ENCODE assay signal across 1 cellular context in the genomic region with DNA sequence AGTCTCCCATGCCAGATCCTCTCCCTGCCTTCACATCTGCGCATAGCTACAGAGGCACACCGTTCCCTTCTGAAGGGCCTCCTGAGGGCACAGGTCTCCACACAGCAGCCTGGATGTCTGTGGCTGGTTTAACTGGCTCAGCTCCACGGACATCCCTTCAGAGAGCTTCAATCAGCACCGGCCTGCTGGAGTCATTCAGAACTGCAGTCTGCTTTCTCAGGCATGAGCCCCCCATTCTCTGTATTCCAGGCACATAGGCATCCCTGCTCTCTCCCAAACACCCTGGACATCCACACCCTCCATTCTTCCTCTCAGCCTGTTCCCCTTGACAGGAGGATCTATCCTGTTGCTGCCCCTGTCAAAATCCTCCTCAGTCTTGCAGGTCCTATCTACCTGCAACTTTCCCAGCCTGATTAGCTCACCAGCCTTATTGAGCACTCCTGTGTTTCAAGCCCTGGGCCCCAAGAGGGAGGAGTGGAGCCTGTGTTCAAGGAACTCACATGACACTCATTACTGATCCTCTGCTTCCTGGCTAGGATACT.
TF ChIP-seq lines count a peak whose summit lies in the region.

No MANE protein-coding gene starts in this region.

TF ChIP-seq in HepG2, 621 proteins besides CTCF, POLR2A, EP300 and RAD21 (continued from another document and continues in another):
- TF ChIP-seq, protein P1, sequence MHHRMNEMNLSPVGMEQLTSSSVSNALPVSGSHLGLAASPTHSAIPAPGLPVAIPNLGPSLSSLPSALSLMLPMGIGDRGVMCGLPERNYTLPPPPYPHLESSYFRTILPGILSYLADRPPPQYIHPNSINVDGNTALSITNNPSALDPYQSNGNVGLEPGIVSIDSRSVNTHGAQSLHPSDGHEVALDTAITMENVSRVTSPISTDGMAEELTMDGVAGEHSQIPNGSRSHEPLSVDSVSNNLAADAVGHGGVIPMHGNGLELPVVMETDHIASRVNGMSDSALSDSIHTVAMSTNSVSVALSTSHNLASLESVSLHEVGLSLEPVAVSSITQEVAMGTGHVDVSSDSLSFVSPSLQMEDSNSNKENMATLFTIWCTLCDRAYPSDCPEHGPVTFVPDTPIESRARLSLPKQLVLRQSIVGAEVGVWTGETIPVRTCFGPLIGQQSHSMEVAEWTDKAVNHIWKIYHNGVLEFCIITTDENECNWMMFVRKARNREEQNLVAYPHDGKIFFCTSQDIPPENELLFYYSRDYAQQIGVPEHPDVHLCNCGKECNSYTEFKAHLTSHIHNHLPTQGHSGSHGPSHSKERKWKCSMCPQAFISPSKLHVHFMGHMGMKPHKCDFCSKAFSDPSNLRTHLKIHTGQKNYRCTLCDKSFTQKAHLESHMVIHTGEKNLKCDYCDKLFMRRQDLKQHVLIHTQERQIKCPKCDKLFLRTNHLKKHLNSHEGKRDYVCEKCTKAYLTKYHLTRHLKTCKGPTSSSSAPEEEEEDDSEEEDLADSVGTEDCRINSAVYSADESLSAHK (CRISPR knock-in tag; IDR thresholded peaks at IDR 0.05; ENCODE audit: borderline replicate concordance): no peak
- TF ChIP-seq U2AF2 (IDR thresholded peaks at IDR 0.05; ENCODE audit: low read depth, low read length) (no peak), SPEN (CRISPR knock-in tag; IDR thresholded peaks at IDR 0.05; ENCODE audit: low read depth) (no peak), ESRRA (CRISPR knock-in tag; IDR thresholded peaks at IDR 0.05; ENCODE audit: low read depth) (no peak; the same call in 1 of the 2 replicates), REL (CRISPR knock-in tag; conservative IDR thresholded peaks at IDR 0.05) (no peak), ZNF253 (CRISPR knock-in tag; IDR thresholded peaks at IDR 0.05; ENCODE audit: borderline replicate concordance) (no peak), MIER3 (CRISPR knock-in tag; IDR thresholded peaks at IDR 0.05; ENCODE audit: borderline replicate concordance) (no peak; the same call in 1 of the 2 replicates), EED (CRISPR knock-in tag; IDR thresholded peaks at IDR 0.05) (no peak), ZNF605 (CRISPR knock-in tag; IDR thresholded peaks at IDR 0.05) (no peak), ZNF7 (CRISPR knock-in tag; IDR thresholded peaks at IDR 0.05) (no peak), ZNF883 (CRISPR knock-in tag; IDR thresholded peaks at IDR 0.05; ENCODE audit: not compliant biosample characterization) (peak; percentile 83), ARNTL (CRISPR knock-in tag; IDR thresholded peaks at IDR 0.05) (peak; percentile 28; the same call in 1 of the 2 replicates), ZNF530 (CRISPR knock-in tag; IDR thresholded peaks at IDR 0.05; ENCODE audit: low read depth) (no peak), ZBTB7A (CRISPR knock-in tag; IDR thresholded peaks at IDR 0.05) (no peak), ZNF550 (CRISPR knock-in tag; IDR thresholded peaks at IDR 0.05; ENCODE audit: borderline replicate concordance) (no peak), ONECUT2 (CRISPR knock-in tag; IDR thresholded peaks at IDR 0.05) (no peak), ERF (CRISPR knock-in tag; IDR thresholded peaks at IDR 0.05) (peak; percentile 78), PITX1 (CRISPR knock-in tag; IDR thresholded peaks at IDR 0.05) (peak; percentile 30; the same call in 1 of the 2 replicates), TSC22D2 (CRISPR knock-in tag; IDR thresholded peaks at IDR 0.05; ENCODE audit: borderline replicate concordance) (peak; percentile 42), ZNF136 (CRISPR knock-in tag; IDR thresholded peaks at IDR 0.05; ENCODE audit: low read depth) (peak; percentile 89; the same call in 1 of the 2 replicates), NAIF1 (CRISPR knock-in tag; IDR thresholded peaks at IDR 0.05; ENCODE audit: borderline replicate concordance) (no peak), ZNF20 (CRISPR knock-in tag; IDR thresholded peaks at IDR 0.05) (no peak), RARA (CRISPR knock-in tag; IDR thresholded peaks at IDR 0.05) (no peak), SIN3B (IDR thresholded peaks at IDR 0.05; ENCODE audit: low read length) (no peak), ZNF816 (CRISPR knock-in tag; IDR thresholded peaks at IDR 0.05; ENCODE audit: borderline replicate concordance) (no peak), NCOA5 (CRISPR knock-in tag; IDR thresholded peaks at IDR 0.05) (no peak), YEATS4 (CRISPR knock-in tag; IDR thresholded peaks at IDR 0.05; ENCODE audit: borderline replicate concordance) (no peak), ZNF547 (CRISPR knock-in tag; IDR thresholded peaks at IDR 0.05) (peak; percentile 84; the same call in 1 of the 2 replicates), CCAR2 (optimal IDR thresholded peaks at IDR 0.05; ENCODE audit: low read depth, low read length) (no peak), MYNN (CRISPR knock-in tag; IDR thresholded peaks at IDR 0.05; ENCODE audit: low read depth) (peak; percentile 72; the same call in 1 of the 2 replicates), TCF12 (IDR thresholded peaks at IDR 0.05) (no peak), TCF12 (CRISPR knock-in tag; IDR thresholded peaks at IDR 0.05) (no peak), ZBTB3 (CRISPR knock-in tag; IDR thresholded peaks at IDR 0.05; ENCODE audit: borderline replicate concordance, low read depth) (no peak), ZNF766 (CRISPR knock-in tag; IDR thresholded peaks at IDR 0.05; ENCODE audit: borderline replicate concordance) (no peak), SMAD1 (CRISPR knock-in tag; IDR thresholded peaks at IDR 0.05; ENCODE audit: borderline replicate concordance, low read depth) (no peak), SUZ12 (IDR thresholded peaks at IDR 0.05; ENCODE audit: low read depth, low read length) (no peak), SMYD3 (CRISPR knock-in tag; IDR thresholded peaks at IDR 0.05) (no peak), GABPA (IDR thresholded peaks at IDR 0.05; ENCODE audit: low read depth, low read length) (no peak), GABPA (CRISPR knock-in tag; IDR thresholded peaks at IDR 0.05; ENCODE audit: low read depth) (no peak), ZBTB21 (CRISPR knock-in tag; IDR thresholded peaks at IDR 0.05) (no peak)
- TF ChIP-seq, protein P2, sequence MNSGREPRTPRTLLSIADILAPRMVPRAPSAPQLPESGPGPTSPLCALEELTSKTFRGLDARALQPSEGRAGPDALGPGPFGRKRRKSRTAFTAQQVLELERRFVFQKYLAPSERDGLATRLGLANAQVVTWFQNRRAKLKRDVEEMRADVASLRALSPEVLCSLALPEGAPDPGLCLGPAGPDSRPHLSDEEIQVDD (CRISPR knock-in tag; IDR thresholded peaks at IDR 0.05; ENCODE audit: borderline replicate concordance): no peak
- TF ChIP-seq, protein P3, sequence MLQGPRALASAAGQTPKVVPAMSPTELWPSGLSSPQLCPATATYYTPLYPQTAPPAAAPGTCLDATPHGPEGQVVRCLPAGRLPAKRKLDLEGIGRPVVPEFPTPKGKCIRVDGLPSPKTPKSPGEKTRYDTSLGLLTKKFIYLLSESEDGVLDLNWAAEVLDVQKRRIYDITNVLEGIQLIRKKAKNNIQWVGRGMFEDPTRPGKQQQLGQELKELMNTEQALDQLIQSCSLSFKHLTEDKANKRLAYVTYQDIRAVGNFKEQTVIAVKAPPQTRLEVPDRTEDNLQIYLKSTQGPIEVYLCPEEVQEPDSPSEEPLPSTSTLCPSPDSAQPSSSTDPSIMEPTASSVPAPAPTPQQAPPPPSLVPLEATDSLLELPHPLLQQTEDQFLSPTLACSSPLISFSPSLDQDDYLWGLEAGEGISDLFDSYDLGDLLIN (CRISPR knock-in tag; IDR thresholded peaks at IDR 0.05; ENCODE audit: borderline replicate concordance): no peak
- TF ChIP-seq, protein P4, sequence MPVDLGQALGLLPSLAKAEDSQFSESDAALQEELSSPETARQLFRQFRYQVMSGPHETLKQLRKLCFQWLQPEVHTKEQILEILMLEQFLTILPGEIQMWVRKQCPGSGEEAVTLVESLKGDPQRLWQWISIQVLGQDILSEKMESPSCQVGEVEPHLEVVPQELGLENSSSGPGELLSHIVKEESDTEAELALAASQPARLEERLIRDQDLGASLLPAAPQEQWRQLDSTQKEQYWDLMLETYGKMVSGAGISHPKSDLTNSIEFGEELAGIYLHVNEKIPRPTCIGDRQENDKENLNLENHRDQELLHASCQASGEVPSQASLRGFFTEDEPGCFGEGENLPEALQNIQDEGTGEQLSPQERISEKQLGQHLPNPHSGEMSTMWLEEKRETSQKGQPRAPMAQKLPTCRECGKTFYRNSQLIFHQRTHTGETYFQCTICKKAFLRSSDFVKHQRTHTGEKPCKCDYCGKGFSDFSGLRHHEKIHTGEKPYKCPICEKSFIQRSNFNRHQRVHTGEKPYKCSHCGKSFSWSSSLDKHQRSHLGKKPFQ (CRISPR knock-in tag; IDR thresholded peaks at IDR 0.05; ENCODE audit: insufficient replicate concordance): no peak
- TF ChIP-seq, protein P5, sequence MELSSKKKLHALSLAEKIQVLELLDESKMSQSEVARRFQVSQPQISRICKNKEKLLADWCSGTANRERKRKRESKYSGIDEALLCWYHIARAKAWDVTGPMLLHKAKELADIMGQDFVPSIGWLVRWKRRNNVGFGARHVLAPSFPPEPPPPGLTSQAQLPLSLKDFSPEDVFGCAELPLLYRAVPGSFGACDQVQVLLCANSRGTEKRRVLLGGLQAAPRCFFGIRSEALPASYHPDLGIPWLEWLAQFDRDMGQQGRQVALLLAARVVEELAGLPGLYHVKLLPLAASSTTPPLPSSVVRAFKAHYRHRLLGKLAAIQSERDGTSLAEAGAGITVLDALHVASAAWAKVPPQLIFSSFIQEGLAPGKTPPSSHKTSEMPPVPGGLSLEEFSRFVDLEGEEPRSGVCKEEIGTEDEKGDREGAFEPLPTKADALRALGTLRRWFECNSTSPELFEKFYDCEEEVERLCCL (CRISPR knock-in tag; IDR thresholded peaks at IDR 0.05; ENCODE audit: borderline replicate concordance): no peak
- TF ChIP-seq, protein P6, sequence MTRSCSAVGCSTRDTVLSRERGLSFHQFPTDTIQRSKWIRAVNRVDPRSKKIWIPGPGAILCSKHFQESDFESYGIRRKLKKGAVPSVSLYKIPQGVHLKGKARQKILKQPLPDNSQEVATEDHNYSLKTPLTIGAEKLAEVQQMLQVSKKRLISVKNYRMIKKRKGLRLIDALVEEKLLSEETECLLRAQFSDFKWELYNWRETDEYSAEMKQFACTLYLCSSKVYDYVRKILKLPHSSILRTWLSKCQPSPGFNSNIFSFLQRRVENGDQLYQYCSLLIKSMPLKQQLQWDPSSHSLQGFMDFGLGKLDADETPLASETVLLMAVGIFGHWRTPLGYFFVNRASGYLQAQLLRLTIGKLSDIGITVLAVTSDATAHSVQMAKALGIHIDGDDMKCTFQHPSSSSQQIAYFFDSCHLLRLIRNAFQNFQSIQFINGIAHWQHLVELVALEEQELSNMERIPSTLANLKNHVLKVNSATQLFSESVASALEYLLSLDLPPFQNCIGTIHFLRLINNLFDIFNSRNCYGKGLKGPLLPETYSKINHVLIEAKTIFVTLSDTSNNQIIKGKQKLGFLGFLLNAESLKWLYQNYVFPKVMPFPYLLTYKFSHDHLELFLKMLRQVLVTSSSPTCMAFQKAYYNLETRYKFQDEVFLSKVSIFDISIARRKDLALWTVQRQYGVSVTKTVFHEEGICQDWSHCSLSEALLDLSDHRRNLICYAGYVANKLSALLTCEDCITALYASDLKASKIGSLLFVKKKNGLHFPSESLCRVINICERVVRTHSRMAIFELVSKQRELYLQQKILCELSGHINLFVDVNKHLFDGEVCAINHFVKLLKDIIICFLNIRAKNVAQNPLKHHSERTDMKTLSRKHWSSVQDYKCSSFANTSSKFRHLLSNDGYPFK (CRISPR knock-in tag; IDR thresholded peaks at IDR 0.05; ENCODE audit: borderline replicate concordance): 0 out of 2 replicates have a peak, but pooled peaks have one; percentile 68
- TF ChIP-seq, protein P7, sequence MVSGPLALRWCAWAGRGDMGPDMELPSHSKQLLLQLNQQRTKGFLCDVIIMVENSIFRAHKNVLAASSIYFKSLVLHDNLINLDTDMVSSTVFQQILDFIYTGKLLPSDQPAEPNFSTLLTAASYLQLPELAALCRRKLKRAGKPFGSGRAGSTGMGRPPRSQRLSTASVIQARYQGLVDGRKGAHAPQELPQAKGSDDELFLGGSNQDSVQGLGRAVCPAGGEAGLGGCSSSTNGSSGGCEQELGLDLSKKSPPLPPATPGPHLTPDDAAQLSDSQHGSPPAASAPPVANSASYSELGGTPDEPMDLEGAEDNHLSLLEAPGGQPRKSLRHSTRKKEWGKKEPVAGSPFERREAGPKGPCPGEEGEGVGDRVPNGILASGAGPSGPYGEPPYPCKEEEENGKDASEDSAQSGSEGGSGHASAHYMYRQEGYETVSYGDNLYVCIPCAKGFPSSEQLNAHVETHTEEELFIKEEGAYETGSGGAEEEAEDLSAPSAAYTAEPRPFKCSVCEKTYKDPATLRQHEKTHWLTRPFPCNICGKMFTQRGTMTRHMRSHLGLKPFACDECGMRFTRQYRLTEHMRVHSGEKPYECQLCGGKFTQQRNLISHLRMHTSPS (CRISPR knock-in tag; IDR thresholded peaks at IDR 0.05; ENCODE audit: low read depth): no peak
- TF ChIP-seq, protein P8, sequence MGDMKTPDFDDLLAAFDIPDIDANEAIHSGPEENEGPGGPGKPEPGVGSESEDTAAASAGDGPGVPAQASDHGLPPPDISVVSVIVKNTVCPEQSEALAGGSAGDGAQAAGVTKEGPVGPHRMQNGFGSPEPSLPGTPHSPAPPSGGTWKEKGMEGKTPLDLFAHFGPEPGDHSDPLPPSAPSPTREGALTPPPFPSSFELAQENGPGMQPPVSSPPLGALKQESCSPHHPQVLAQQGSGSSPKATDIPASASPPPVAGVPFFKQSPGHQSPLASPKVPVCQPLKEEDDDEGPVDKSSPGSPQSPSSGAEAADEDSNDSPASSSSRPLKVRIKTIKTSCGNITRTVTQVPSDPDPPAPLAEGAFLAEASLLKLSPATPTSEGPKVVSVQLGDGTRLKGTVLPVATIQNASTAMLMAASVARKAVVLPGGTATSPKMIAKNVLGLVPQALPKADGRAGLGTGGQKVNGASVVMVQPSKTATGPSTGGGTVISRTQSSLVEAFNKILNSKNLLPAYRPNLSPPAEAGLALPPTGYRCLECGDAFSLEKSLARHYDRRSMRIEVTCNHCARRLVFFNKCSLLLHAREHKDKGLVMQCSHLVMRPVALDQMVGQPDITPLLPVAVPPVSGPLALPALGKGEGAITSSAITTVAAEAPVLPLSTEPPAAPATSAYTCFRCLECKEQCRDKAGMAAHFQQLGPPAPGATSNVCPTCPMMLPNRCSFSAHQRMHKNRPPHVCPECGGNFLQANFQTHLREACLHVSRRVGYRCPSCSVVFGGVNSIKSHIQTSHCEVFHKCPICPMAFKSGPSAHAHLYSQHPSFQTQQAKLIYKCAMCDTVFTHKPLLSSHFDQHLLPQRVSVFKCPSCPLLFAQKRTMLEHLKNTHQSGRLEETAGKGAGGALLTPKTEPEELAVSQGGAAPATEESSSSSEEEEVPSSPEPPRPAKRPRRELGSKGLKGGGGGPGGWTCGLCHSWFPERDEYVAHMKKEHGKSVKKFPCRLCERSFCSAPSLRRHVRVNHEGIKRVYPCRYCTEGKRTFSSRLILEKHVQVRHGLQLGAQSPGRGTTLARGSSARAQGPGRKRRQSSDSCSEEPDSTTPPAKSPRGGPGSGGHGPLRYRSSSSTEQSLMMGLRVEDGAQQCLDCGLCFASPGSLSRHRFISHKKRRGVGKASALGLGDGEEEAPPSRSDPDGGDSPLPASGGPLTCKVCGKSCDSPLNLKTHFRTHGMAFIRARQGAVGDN (CRISPR knock-in tag; IDR thresholded peaks at IDR 0.05): peak; percentile 74
- TF ChIP-seq, protein P9, sequence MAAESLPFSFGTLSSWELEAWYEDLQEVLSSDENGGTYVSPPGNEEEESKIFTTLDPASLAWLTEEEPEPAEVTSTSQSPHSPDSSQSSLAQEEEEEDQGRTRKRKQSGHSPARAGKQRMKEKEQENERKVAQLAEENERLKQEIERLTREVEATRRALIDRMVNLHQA (CRISPR knock-in tag; IDR thresholded peaks at IDR 0.05): no peak
- TF ChIP-seq, protein P10, sequence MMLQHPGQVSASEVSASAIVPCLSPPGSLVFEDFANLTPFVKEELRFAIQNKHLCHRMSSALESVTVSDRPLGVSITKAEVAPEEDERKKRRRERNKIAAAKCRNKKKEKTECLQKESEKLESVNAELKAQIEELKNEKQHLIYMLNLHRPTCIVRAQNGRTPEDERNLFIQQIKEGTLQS (CRISPR knock-in tag; IDR thresholded peaks at IDR 0.05): no peak; the same call in 1 of the 2 replicates
